In the genomic region with DNA sequence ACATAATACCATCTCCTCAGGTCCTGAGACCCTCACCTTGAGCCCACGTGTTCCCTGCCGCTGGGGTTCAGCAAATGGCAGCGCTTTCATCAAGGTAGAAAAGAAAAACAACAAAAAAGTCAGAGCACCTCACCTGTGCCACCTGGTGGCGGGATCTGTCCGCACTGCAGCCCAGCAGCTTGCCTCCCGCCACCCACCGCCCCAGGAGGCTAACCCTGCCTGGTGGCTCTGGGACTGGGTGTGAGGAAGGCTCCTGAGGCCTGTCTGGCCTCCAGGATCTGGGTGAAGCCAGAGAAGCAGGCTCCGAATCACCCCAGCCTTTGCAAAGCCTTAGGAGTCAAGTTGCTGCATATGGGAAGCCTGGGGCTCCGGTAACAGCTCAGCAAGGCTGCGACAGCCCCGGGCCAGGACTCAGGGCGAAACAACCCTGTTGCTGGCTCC, we compare ENCODE assay signal across 1 cellular context.
TF ChIP-seq lines count a peak whose summit lies in the region.

No MANE protein-coding gene starts in this region.

TF ChIP-seq in liver, 16 proteins besides CTCF, POLR2A, EP300 and RAD21 (continued from another document):
- TF ChIP-seq, protein P1, sequence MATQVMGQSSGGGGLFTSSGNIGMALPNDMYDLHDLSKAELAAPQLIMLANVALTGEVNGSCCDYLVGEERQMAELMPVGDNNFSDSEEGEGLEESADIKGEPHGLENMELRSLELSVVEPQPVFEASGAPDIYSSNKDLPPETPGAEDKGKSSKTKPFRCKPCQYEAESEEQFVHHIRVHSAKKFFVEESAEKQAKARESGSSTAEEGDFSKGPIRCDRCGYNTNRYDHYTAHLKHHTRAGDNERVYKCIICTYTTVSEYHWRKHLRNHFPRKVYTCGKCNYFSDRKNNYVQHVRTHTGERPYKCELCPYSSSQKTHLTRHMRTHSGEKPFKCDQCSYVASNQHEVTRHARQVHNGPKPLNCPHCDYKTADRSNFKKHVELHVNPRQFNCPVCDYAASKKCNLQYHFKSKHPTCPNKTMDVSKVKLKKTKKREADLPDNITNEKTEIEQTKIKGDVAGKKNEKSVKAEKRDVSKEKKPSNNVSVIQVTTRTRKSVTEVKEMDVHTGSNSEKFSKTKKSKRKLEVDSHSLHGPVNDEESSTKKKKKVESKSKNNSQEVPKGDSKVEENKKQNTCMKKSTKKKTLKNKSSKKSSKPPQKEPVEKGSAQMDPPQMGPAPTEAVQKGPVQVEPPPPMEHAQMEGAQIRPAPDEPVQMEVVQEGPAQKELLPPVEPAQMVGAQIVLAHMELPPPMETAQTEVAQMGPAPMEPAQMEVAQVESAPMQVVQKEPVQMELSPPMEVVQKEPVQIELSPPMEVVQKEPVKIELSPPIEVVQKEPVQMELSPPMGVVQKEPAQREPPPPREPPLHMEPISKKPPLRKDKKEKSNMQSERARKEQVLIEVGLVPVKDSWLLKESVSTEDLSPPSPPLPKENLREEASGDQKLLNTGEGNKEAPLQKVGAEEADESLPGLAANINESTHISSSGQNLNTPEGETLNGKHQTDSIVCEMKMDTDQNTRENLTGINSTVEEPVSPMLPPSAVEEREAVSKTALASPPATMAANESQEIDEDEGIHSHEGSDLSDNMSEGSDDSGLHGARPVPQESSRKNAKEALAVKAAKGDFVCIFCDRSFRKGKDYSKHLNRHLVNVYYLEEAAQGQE (IDR thresholded peaks at IDR 0.05): no peak
- no peak for TF ChIP-seq RXRA (IDR thresholded peaks at IDR 0.05)
- TF ChIP-seq, protein P2, sequence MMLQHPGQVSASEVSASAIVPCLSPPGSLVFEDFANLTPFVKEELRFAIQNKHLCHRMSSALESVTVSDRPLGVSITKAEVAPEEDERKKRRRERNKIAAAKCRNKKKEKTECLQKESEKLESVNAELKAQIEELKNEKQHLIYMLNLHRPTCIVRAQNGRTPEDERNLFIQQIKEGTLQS (IDR thresholded peaks at IDR 0.05): no peak
